Comparison of ENCODE assay signal across 8 cellular contexts in genomic region chr2:71417300-71418202, GRCh38. TPM values are rescaled to one million over a fixed set of nuclear protein-coding genes. Genes with fewer than 3 reads are reported as not detected.
DNase-seq lines count a peak whose midpoint lies in the region; ATAC-seq and FAIRE-seq lines count a peak whose summit lies in the region.

No MANE protein-coding gene starts in this region.

- H3K4me1 ChIP-seq in stomach smooth muscle (ENCODE audit: control insufficient read depth, insufficient read depth, low read length) = no peaks in the 10 kb centered on the region

- peaks cover 13% of the 10 kb centered on the region for H3K36me3 Mint-ChIP-seq in activated CD4-positive, alpha-beta T cell treated with anti-CD3 and anti-CD28 coated beads, Interleukin-2, amount 10 ng/mL, durations not matched to agents 7 days and 5 days (ENCODE audit: low read depth)
- H3K36me3 Mint-ChIP-seq in activated CD4-positive, alpha-beta memory T cell treated with anti-CD3 and anti-CD28 coated beads for 36 hours = peaks cover 6% of the 10 kb centered on the region

- H3K27me3 Mint-ChIP-seq in activated CD4-positive, alpha-beta T cell treated with anti-CD3 and anti-CD28 coated beads, Interleukin-2, amount 10 ng/mL, durations not matched to agents 7 days and 5 days = no peaks in the 10 kb centered on the region
- H3K27me3 Mint-ChIP-seq in activated CD4-positive, alpha-beta memory T cell treated with anti-CD3 and anti-CD28 coated beads for 36 hours = no peaks in the 10 kb centered on the region

- no peaks in the 10 kb centered on the region for H3K27me3 ChIP-seq in stomach smooth muscle (ENCODE audit: control insufficient read depth in 1 of 2, insufficient read depth in 2 of 2, low read length in 2 of 2)

- no peaks in the 10 kb centered on the region for H3K9me3 Mint-ChIP-seq in activated CD4-positive, alpha-beta T cell treated with anti-CD3 and anti-CD28 coated beads, Interleukin-2, amount 10 ng/mL, durations not matched to agents 7 days and 5 days
- no peaks in the 10 kb centered on the region for H3K9me3 Mint-ChIP-seq in activated CD4-positive, alpha-beta memory T cell treated with anti-CD3 and anti-CD28 coated beads for 36 hours

- H3K27ac Mint-ChIP-seq in activated CD4-positive, alpha-beta T cell treated with anti-CD3 and anti-CD28 coated beads, Interleukin-2, amount 10 ng/mL, durations not matched to agents 7 days and 5 days = peak overlapping the region; percentile 93
- H3K27ac Mint-ChIP-seq in activated CD4-positive, alpha-beta memory T cell treated with anti-CD3 and anti-CD28 coated beads for 36 hours = peak overlapping the region; percentile 76

- no peak overlapping the region for H3K9ac ChIP-seq in stomach smooth muscle (ENCODE audit: low read length in 2 of 2)

- no peaks in the 10 kb centered on the region for H3K9me3 ChIP-seq in stomach smooth muscle (ENCODE audit: control insufficient read depth in 2 of 2, low read length in 2 of 2)

- peak overlapping the region; percentile 77 for H3K4me3 Mint-ChIP-seq in activated CD4-positive, alpha-beta T cell treated with anti-CD3 and anti-CD28 coated beads, Interleukin-2, amount 10 ng/mL, durations not matched to agents 7 days and 5 days
- peak overlapping the region; percentile 72 for H3K4me3 Mint-ChIP-seq in activated CD4-positive, alpha-beta memory T cell treated with anti-CD3 and anti-CD28 coated beads for 36 hours

- peak overlapping the region; percentile 17 to 22 for H3K4me3 ChIP-seq in stomach smooth muscle (ENCODE audit: low read length in 2 of 2)

- intact Hi-C loops in activated CD4-positive, alpha-beta memory T cell treated with anti-CD3 and anti-CD28 coated beads for 36 hours (cut with micrococcal nuclease) = no loop called here

- H3K27ac ChIP-seq in stomach smooth muscle (ENCODE audit: low read length) = no peak overlapping the region

- FAIRE-seq in islet of Langerhans (lab: Jason Lieb, UNC) = peak; percentile 82

- POLR2A ChIA-PET in activated CD4-positive, alpha-beta T cell treated with anti-CD3 and anti-CD28 coated beads, Interleukin-2, amount 10 ng/mL, durations not matched to agents 7 days and 5 days (lab: Charles Lee) = no interaction called here
- POLR2A ChIA-PET in activated CD4-positive, alpha-beta memory T cell treated with anti-CD3 and anti-CD28 coated beads for 36 hours (lab: Charles Lee) = no interaction called here

- no peak for ATAC-seq in HG02763 (IDR thresholded peaks at IDR 0.05; ENCODE audit: unreplicated experiment)

- peak; percentile 18 for DNase-seq in activated CD4-positive, alpha-beta T cell treated with anti-CD3 and anti-CD28 coated beads, Interleukin-2, amount 10 ng/mL, durations not matched to agents 7 days and 5 days
- no peak for DNase-seq in activated CD4-positive, alpha-beta T cell treated with anti-CD3 and anti-CD28 coated beads, Interleukin-2, amount 50 U/mL, for 48 hours
- no peak for DNase-seq in activated CD4-positive, alpha-beta memory T cell treated with anti-CD3 and anti-CD28 coated beads for 36 hours
- no peak for DNase-seq in cerebellum (ENCODE audit: low spot score)
- DNase-seq in NCI-H2196 (lab: John Stamatoyannopoulos, UW; ENCODE audit: unreplicated experiment) = no peak

- no peaks in the 10 kb centered on the region for H3K36me3 ChIP-seq in stomach smooth muscle (ENCODE audit: control insufficient read depth in 2 of 2, insufficient read depth in 2 of 2, low read length in 2 of 2)

- CTCF ChIA-PET in activated CD4-positive, alpha-beta T cell treated with anti-CD3 and anti-CD28 coated beads, Interleukin-2, amount 10 ng/mL, durations not matched to agents 7 days and 5 days (lab: Charles Lee) = interaction anchor here (0.6 to 0.8 kb wide), 3 partner anchors 12 to 135 kb away, joined by 3 to 4 read pairs (median 3); no protein-coding TSS in a partner anchor
- CTCF ChIA-PET in activated CD4-positive, alpha-beta memory T cell treated with anti-CD3 and anti-CD28 coated beads for 36 hours (lab: Charles Lee) = interaction anchor here (1.1 to 1.4 kb wide), 3 partner anchors 15 to 118 kb away, joined by 3 to 5 read pairs (median 3); no protein-coding TSS in a partner anchor

- peaks cover 11% of the 10 kb centered on the region for H3K4me1 Mint-ChIP-seq in activated CD4-positive, alpha-beta T cell treated with anti-CD3 and anti-CD28 coated beads, Interleukin-2, amount 10 ng/mL, durations not matched to agents 7 days and 5 days
- peaks cover 6% of the 10 kb centered on the region for H3K4me1 Mint-ChIP-seq in activated CD4-positive, alpha-beta memory T cell treated with anti-CD3 and anti-CD28 coated beads for 36 hours (ENCODE audit: low read depth)

RNA-seq across cellular contexts. Expression of gene DYSF, which starts 35.8 kb away (rescaled TPM):
- under 1 TPM; 0.12 TPM for total RNA-seq in activated CD4-positive, alpha-beta T cell treated with anti-CD3 and anti-CD28 coated beads, Interleukin-2, amount 10 ng/mL, durations not matched to agents 7 days and 5 days
- total RNA-seq in activated CD4-positive, alpha-beta memory T cell treated with anti-CD3 and anti-CD28 coated beads for 36 hours = not detected
- total RNA-seq in cerebellum = 1.4 TPM
